1 cellular context compared by ENCODE assay signal in the genomic region with DNA sequence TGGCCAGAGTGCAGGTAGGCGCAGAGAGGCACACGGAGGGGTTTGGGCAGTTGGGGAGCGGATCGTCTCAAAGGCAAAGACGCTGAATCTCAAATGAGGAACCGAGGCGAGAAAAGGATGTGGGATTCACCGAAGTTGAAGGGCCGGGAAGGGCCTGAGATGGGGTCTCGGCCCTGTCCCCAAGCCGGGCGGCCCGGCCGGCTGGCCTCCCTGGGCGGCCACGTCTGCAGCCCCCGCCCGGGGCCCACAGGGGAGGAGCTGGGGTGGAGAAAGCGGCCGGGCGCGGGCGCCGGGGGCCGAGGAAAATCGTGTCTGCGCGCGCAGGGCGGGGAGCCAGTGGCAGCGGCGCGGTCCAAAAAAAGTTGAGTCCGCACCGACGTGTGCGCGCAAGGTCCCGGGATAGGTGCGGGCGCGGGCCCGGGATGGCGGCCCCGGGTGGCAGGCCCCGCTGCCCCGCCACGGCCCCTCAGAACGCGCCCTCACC.
TF ChIP-seq lines count a peak whose summit lies in the region.

No MANE protein-coding gene starts in this region.

TF ChIP-seq in HepG2, 621 proteins besides CTCF, POLR2A, EP300 and RAD21 (continued from another document and continues in another):
- TF ChIP-seq ZNF724P (CRISPR knock-in tag; IDR thresholded peaks at IDR 0.05; ENCODE audit: borderline replicate concordance) (no peak), KDM1A (CRISPR knock-in tag; IDR thresholded peaks at IDR 0.05) (no peak), ZNF546 (CRISPR knock-in tag; conservative IDR thresholded peaks at IDR 0.05) (no peak), MTF2 (CRISPR knock-in tag; IDR thresholded peaks at IDR 0.05; ENCODE audit: borderline replicate concordance) (no peak), KDM4B (CRISPR knock-in tag; IDR thresholded peaks at IDR 0.05) (no peak), NFE2L1 (CRISPR knock-in tag; IDR thresholded peaks at IDR 0.05; ENCODE audit: borderline replicate concordance) (no peak), HDAC1 (CRISPR knock-in tag; IDR thresholded peaks at IDR 0.05) (no peak), GTF3A (CRISPR knock-in tag; conservative IDR thresholded peaks at IDR 0.05) (no peak), ZFP1 (CRISPR knock-in tag; IDR thresholded peaks at IDR 0.05) (no peak), ZNF567 (CRISPR knock-in tag; IDR thresholded peaks at IDR 0.05; ENCODE audit: borderline replicate concordance) (no peak), GATA4 (IDR thresholded peaks at IDR 0.05; ENCODE audit: borderline replicate concordance, low read depth) (no peak), NCOA1 (CRISPR knock-in tag; IDR thresholded peaks at IDR 0.05) (no peak), ZNF180 (CRISPR knock-in tag; IDR thresholded peaks at IDR 0.05; ENCODE audit: borderline replicate concordance, low read depth) (no peak), ZNF883 (CRISPR knock-in tag; IDR thresholded peaks at IDR 0.05; ENCODE audit: not compliant biosample characterization) (no peak), DMAP1 (CRISPR knock-in tag; IDR thresholded peaks at IDR 0.05) (0 out of 2 replicates have a peak, but pooled peaks have one; percentile 12), FOXM1 (CRISPR knock-in tag; IDR thresholded peaks at IDR 0.05) (0 out of 2 replicates have a peak, but pooled peaks have one; percentile 5), MYNN (CRISPR knock-in tag; IDR thresholded peaks at IDR 0.05; ENCODE audit: low read depth) (no peak), KLF11 (CRISPR knock-in tag; IDR thresholded peaks at IDR 0.05) (no peak), SKI (IDR thresholded peaks at IDR 0.05; ENCODE audit: partially characterized antibody) (no peak), THYN1 (CRISPR knock-in tag; IDR thresholded peaks at IDR 0.05; ENCODE audit: borderline replicate concordance, low read depth) (no peak)
- TF ChIP-seq, protein P1, sequence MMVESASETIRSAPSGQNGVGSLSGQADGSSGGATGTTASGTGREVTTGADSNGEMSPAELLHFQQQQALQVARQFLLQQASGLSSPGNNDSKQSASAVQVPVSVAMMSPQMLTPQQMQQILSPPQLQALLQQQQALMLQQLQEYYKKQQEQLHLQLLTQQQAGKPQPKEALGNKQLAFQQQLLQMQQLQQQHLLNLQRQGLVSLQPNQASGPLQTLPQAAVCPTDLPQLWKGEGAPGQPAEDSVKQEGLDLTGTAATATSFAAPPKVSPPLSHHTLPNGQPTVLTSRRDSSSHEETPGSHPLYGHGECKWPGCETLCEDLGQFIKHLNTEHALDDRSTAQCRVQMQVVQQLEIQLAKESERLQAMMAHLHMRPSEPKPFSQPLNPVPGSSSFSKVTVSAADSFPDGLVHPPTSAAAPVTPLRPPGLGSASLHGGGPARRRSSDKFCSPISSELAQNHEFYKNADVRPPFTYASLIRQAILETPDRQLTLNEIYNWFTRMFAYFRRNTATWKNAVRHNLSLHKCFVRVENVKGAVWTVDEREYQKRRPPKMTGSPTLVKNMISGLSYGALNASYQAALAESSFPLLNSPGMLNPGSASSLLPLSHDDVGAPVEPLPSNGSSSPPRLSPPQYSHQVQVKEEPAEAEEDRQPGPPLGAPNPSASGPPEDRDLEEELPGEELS (CRISPR knock-in tag; IDR thresholded peaks at IDR 0.05): no peak
- TF ChIP-seq, protein P2, sequence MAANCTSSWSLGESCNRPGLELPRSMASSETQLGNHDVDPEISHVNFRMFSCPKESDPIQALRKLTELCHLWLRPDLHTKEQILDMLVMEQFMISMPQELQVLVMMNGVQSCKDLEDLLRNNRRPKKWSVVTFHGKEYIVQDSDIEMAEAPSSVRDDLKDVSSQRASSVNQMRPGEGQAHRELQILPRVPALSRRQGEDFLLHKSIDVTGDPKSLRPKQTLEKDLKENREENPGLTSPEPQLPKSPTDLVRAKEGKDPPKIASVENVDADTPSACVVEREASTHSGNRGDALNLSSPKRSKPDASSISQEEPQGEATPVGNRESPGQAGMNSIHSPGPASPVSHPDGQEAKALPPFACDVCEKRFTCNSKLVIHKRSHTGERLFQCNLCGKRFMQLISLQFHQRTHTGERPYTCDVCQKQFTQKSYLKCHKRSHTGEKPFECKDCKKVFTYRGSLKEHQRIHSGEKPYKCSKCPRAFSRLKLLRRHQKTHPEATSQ (CRISPR knock-in tag; IDR thresholded peaks at IDR 0.05; ENCODE audit: borderline replicate concordance): no peak
- TF ChIP-seq, protein P3, sequence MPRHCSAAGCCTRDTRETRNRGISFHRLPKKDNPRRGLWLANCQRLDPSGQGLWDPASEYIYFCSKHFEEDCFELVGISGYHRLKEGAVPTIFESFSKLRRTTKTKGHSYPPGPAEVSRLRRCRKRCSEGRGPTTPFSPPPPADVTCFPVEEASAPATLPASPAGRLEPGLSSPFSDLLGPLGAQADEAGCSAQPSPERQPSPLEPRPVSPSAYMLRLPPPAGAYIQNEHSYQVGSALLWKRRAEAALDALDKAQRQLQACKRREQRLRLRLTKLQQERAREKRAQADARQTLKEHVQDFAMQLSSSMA (CRISPR knock-in tag; IDR thresholded peaks at IDR 0.05): no peak
- TF ChIP-seq, protein P4, sequence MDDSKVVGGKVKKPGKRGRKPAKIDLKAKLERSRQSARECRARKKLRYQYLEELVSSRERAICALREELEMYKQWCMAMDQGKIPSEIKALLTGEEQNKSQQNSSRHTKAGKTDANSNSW (CRISPR knock-in tag; IDR thresholded peaks at IDR 0.05; ENCODE audit: borderline replicate concordance): 0 out of 2 replicates have a peak, but pooled peaks have one; percentile 7
- TF ChIP-seq, protein P5, sequence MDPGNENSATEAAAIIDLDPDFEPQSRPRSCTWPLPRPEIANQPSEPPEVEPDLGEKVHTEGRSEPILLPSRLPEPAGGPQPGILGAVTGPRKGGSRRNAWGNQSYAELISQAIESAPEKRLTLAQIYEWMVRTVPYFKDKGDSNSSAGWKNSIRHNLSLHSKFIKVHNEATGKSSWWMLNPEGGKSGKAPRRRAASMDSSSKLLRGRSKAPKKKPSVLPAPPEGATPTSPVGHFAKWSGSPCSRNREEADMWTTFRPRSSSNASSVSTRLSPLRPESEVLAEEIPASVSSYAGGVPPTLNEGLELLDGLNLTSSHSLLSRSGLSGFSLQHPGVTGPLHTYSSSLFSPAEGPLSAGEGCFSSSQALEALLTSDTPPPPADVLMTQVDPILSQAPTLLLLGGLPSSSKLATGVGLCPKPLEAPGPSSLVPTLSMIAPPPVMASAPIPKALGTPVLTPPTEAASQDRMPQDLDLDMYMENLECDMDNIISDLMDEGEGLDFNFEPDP (CRISPR knock-in tag; conservative IDR thresholded peaks at IDR 0.05): no peak
- TF ChIP-seq, protein P6, sequence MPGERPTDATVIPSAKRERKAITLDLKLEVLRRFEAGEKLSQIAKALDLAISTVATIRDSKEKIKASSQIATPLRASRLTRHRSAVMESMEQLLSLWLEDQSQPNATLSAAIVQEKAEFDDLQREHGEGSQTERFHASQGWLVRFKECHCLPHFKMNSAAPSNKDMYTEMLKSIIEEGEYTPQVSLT (CRISPR knock-in tag; IDR thresholded peaks at IDR 0.05; ENCODE audit: borderline replicate concordance, low read depth): 0 out of 2 replicates have a peak, but pooled peaks have one; percentile 56
- TF ChIP-seq, protein P7, sequence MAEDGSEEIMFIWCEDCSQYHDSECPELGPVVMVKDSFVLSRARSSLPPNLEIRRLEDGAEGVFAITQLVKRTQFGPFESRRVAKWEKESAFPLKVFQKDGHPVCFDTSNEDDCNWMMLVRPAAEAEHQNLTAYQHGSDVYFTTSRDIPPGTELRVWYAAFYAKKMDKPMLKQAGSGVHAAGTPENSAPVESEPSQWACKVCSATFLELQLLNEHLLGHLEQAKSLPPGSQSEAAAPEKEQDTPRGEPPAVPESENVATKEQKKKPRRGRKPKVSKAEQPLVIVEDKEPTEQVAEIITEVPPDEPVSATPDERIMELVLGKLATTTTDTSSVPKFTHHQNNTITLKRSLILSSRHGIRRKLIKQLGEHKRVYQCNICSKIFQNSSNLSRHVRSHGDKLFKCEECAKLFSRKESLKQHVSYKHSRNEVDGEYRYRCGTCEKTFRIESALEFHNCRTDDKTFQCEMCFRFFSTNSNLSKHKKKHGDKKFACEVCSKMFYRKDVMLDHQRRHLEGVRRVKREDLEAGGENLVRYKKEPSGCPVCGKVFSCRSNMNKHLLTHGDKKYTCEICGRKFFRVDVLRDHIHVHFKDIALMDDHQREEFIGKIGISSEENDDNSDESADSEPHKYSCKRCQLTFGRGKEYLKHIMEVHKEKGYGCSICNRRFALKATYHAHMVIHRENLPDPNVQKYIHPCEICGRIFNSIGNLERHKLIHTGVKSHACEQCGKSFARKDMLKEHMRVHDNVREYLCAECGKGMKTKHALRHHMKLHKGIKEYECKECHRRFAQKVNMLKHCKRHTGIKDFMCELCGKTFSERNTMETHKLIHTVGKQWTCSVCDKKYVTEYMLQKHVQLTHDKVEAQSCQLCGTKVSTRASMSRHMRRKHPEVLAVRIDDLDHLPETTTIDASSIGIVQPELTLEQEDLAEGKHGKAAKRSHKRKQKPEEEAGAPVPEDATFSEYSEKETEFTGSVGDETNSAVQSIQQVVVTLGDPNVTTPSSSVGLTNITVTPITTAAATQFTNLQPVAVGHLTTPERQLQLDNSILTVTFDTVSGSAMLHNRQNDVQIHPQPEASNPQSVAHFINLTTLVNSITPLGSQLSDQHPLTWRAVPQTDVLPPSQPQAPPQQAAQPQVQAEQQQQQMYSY (CRISPR knock-in tag; IDR thresholded peaks at IDR 0.05): 0 out of 2 replicates have a peak, but pooled peaks have one; percentile 41
- TF ChIP-seq, protein P8, sequence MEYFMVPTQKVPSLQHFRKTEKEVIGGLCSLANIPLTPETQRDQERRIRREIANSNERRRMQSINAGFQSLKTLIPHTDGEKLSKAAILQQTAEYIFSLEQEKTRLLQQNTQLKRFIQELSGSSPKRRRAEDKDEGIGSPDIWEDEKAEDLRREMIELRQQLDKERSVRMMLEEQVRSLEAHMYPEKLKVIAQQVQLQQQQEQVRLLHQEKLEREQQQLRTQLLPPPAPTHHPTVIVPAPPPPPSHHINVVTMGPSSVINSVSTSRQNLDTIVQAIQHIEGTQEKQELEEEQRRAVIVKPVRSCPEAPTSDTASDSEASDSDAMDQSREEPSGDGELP (IDR thresholded peaks at IDR 0.05; ENCODE audit: borderline replicate concordance, low read depth): no peak
- TF ChIP-seq, protein P9, sequence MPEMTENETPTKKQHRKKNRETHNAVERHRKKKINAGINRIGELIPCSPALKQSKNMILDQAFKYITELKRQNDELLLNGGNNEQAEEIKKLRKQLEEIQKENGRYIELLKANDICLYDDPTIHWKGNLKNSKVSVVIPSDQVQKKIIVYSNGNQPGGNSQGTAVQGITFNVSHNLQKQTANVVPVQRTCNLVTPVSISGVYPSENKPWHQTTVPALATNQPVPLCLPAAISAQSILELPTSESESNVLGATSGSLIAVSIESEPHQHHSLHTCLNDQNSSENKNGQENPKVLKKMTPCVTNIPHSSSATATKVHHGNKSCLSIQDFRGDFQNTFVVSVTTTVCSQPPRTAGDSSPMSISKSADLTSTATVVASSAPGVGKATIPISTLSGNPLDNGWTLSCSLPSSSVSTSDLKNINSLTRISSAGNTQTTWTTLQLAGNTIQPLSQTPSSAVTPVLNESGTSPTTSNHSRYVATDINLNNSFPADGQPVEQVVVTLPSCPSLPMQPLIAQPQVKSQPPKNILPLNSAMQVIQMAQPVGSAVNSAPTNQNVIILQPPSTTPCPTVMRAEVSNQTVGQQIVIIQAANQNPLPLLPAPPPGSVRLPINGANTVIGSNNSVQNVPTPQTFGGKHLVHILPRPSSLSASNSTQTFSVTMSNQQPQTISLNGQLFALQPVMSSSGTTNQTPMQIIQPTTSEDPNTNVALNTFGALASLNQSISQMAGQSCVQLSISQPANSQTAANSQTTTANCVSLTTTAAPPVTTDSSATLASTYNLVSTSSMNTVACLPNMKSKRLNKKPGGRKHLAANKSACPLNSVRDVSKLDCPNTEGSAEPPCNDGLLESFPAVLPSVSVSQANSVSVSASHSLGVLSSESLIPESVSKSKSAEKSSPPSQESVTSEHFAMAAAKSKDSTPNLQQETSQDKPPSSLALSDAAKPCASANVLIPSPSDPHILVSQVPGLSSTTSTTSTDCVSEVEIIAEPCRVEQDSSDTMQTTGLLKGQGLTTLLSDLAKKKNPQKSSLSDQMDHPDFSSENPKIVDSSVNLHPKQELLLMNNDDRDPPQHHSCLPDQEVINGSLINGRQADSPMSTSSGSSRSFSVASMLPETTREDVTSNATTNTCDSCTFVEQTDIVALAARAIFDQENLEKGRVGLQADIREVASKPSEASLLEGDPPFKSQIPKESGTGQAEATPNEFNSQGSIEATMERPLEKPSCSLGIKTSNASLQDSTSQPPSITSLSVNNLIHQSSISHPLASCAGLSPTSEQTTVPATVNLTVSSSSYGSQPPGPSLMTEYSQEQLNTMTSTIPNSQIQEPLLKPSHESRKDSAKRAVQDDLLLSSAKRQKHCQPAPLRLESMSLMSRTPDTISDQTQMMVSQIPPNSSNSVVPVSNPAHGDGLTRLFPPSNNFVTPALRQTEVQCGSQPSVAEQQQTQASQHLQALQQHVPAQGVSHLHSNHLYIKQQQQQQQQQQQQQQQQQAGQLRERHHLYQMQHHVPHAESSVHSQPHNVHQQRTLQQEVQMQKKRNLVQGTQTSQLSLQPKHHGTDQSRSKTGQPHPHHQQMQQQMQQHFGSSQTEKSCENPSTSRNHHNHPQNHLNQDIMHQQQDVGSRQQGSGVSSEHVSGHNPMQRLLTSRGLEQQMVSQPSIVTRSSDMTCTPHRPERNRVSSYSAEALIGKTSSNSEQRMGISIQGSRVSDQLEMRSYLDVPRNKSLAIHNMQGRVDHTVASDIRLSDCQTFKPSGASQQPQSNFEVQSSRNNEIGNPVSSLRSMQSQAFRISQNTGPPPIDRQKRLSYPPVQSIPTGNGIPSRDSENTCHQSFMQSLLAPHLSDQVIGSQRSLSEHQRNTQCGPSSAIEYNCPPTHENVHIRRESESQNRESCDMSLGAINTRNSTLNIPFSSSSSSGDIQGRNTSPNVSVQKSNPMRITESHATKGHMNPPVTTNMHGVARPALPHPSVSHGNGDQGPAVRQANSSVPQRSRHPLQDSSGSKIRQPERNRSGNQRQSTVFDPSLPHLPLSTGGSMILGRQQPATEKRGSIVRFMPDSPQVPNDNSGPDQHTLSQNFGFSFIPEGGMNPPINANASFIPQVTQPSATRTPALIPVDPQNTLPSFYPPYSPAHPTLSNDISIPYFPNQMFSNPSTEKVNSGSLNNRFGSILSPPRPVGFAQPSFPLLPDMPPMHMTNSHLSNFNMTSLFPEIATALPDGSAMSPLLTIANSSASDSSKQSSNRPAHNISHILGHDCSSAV (CRISPR knock-in tag; IDR thresholded peaks at IDR 0.05; ENCODE audit: borderline replicate concordance): no peak
